In genomic region chr7:108525327-108525984, GRCh38 we compare ENCODE assay signal across 8 cellular contexts. TPM values are rescaled to one million over a fixed set of nuclear protein-coding genes. Genes with fewer than 3 reads are reported as not detected.
DNase-seq lines count a peak whose midpoint lies in the region; ATAC-seq, FAIRE-seq and TF ChIP-seq lines count a peak whose summit lies in the region.

No MANE protein-coding gene starts in this region.

- H3K27me3 Mint-ChIP-seq in activated CD8-positive, alpha-beta T cell treated with anti-CD3 and anti-CD28 coated beads for 36 hours: no peaks in the 10 kb centered on the region
- no peaks in the 10 kb centered on the region for H3K27me3 Mint-ChIP-seq in osteocyte (ENCODE audit: unreplicated experiment)

- no peak for FAIRE-seq in GM19239 (lab: Jason Lieb, UNC)

- CTCF ChIA-PET in activated CD8-positive, alpha-beta T cell treated with anti-CD3 and anti-CD28 coated beads for 36 hours (lab: Charles Lee): interaction anchor here (0.8 to 1.7 kb wide), 3 partner anchors 13 to 344 kb away, joined by 3 to 6 read pairs (median 4); partner anchors contain the start of genes DNAJB9 and THAP5

- ATAC-seq in GM18861 (IDR thresholded peaks at IDR 0.05; ENCODE audit: unreplicated experiment): peak; percentile 33
- ATAC-seq in HG03025 (IDR thresholded peaks at IDR 0.05; ENCODE audit: low FRiP score, unreplicated experiment): peak; percentile 53
- ATAC-seq in activated CD8-positive, alpha-beta T cell treated with anti-CD3 and anti-CD28 coated beads for 36 hours: peak; percentile 48

- H3K27ac ChIP-seq in C4-2B: peak overlapping the region; percentile 82

- H3K27ac Mint-ChIP-seq in activated CD8-positive, alpha-beta T cell treated with anti-CD3 and anti-CD28 coated beads for 36 hours: peak overlapping the region; percentile 98
- peak overlapping the region; percentile 99 for H3K27ac Mint-ChIP-seq in osteocyte (ENCODE audit: unreplicated experiment)

- TF ChIP-seq CTCF in C4-2B (conservative IDR thresholded peaks at IDR 0.05) (no peak), osteocyte (IDR thresholded peaks at IDR 0.05) (no peak)
- TF ChIP-seq CTCF in activated CD8-positive, alpha-beta T cell treated with anti-CD3 and anti-CD28 coated beads for 36 hours (IDR thresholded peaks at IDR 0.05): no peak

- DNase-seq in NCI-H2081 (lab: John Stamatoyannopoulos, UW) (peak; percentile 86 to 92), glomerular endothelial cell (ENCODE audit: extremely low read depth, low read depth, low spot score) (peak; percentile 47), osteocyte (ENCODE audit: extremely low spot score, unreplicated experiment) (no peak), GM19239 (ENCODE audit: insufficient read length, low spot score) (no peak)
- no peak for DNase-seq in activated CD8-positive, alpha-beta T cell treated with anti-CD3 and anti-CD28 coated beads for 36 hours

- POLR2A ChIA-PET in activated CD8-positive, alpha-beta T cell treated with anti-CD3 and anti-CD28 coated beads for 36 hours (lab: Charles Lee): interaction anchor here (0.6 to 2.3 kb wide), 6 partner anchors 13 to 71 kb away, joined by 3 to 17 read pairs (median 3); partner anchors contain the start of genes DNAJB9 and THAP5

- H3K9me3 Mint-ChIP-seq in activated CD8-positive, alpha-beta T cell treated with anti-CD3 and anti-CD28 coated beads for 36 hours: no peaks in the 10 kb centered on the region
- no peaks in the 10 kb centered on the region for H3K9me3 Mint-ChIP-seq in osteocyte (ENCODE audit: unreplicated experiment)

- peaks cover 2% of the 10 kb centered on the region for H3K36me3 Mint-ChIP-seq in activated CD8-positive, alpha-beta T cell treated with anti-CD3 and anti-CD28 coated beads for 36 hours (ENCODE audit: low read depth)
- H3K36me3 Mint-ChIP-seq in osteocyte (ENCODE audit: unreplicated experiment): peaks cover 4% of the 10 kb centered on the region

- intact Hi-C loops in activated CD8-positive, alpha-beta T cell treated with anti-CD3 and anti-CD28 coated beads for 36 hours (cut with micrococcal nuclease): no loop called here

- H3K4me1 Mint-ChIP-seq in activated CD8-positive, alpha-beta T cell treated with anti-CD3 and anti-CD28 coated beads for 36 hours (ENCODE audit: low read depth): peaks cover 48% of the 10 kb centered on the region
- peaks cover 39% of the 10 kb centered on the region for H3K4me1 Mint-ChIP-seq in osteocyte (ENCODE audit: unreplicated experiment)

- peak overlapping the region; percentile 85 for H3K4me3 Mint-ChIP-seq in activated CD8-positive, alpha-beta T cell treated with anti-CD3 and anti-CD28 coated beads for 36 hours
- H3K4me3 Mint-ChIP-seq in osteocyte (ENCODE audit: unreplicated experiment): peak overlapping the region; percentile 95

RNA-seq across cellular contexts. Expression of gene PNPLA8, which starts 0.5 kb away (rescaled TPM):
- 10 to 100 TPM; 19.2 to 21.4 TPM for total RNA-seq in activated CD8-positive, alpha-beta T cell treated with anti-CD3 and anti-CD28 coated beads for 36 hours
- total RNA-seq in glomerular endothelial cell (18.8 and 20.2 TPM in 2 replicates), osteocyte (27.1 and 29.5 TPM in 2 replicates)

RNA-seq across cellular contexts. Expression of gene THAP5, which starts 44.0 kb away (rescaled TPM):
- total RNA-seq in activated CD8-positive, alpha-beta T cell treated with anti-CD3 and anti-CD28 coated beads for 36 hours: 10 to 100 TPM; 26.5 to 28.8 TPM
- total RNA-seq in glomerular endothelial cell (17.6 TPM in 2 replicates), osteocyte (26.8 and 29.8 TPM in 2 replicates)

RNA-seq across cellular contexts. Expression of gene DNAJB9, which starts 44.2 kb away (rescaled TPM):
- total RNA-seq in activated CD8-positive, alpha-beta T cell treated with anti-CD3 and anti-CD28 coated beads for 36 hours: 10 to 100 TPM in 1 of 2 experiments, 1 to 10 TPM in 1; 6.5 to 11.6 TPM
- total RNA-seq in glomerular endothelial cell (26.0 and 28.2 TPM in 2 replicates), osteocyte (20.5 and 23.3 TPM in 2 replicates)

Comparison
In these comparisons a context has a peak if more than half of its experiments do, and no peak if none do; other contexts are left out.
1. DNase-seq: peak in NCI-H2081 (2 of 2) and glomerular endothelial cell (single experiment); none in activated CD8-positive, alpha-beta T cell treated with anti-CD3 and anti-CD28 coated beads for 36 hours (single experiment), osteocyte (single experiment) and GM19239 (single experiment).
2. Peak in every context shown above with its lines, with median percentiles within 50 percentile points of each other: ATAC-seq.